Comparison of ENCODE assay signal across 8 cellular contexts in the genomic region with DNA sequence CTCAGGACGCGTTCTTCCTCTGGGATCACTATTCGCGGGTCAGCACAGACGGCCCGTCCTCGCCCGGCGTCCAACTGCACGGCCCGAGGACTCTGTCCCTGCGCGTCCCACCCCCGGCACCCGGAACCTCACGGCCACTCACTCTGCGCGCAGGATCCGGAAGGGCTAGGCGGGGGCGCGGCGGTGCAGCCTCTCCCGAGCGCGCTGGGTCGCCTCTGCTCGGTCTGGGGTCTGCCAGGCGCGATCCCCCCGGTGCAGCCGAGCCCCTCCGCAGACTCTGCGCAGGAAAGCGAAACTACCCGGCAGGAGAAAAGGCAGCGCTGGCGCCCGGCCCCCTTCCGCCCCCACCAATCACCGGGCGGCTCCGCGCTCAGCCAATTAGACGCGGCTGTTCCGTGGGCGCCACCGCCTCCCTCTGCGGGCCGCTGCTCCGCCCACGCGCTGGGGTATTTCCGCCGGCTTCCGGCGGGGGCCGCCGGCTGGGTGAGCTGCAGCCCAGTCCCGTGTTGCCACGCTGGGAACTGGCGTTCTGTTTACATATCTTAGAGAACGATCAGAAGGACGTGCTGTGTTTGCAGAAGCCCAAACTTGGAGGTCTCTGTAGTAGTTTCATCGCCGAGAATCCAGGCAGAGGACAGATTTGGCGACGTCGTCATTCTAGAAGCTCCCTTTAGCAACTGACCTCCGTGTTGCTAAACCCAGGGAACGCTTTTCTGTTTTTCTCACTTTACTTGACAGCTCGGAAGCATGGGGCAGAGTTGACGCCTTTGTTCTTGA. TPM values are rescaled to one million over a fixed set of nuclear protein-coding genes. Genes with fewer than 3 reads are reported as not detected.
DNase-seq lines count a peak whose midpoint lies in the region; ATAC-seq, FAIRE-seq and TF ChIP-seq lines count a peak whose summit lies in the region.

TSS of gene STAT1 (minus strand) at position 296 of the 777 bp plus-strand sequence. CDS start 4,168 bp downstream, outside the sequence.

- H3K9ac ChIP-seq in NT2/D1 (ENCODE audit: insufficient read length, low read depth) (peak within 1 kb of the TSS; percentile 92), endothelial cell of umbilical vein (replicated peaks; ENCODE audit: extremely low read depth, insufficient read depth, low read length) (peak within 1 kb of the TSS; percentile 74)

- peaks cover 21% of the 10 kb centered on the region for H3K79me2 ChIP-seq in endothelial cell of umbilical vein (ENCODE audit: control insufficient read depth, insufficient read depth, low read length)

- peak within 1 kb of the TSS; percentile 90 for H3K4me2 ChIP-seq in endothelial cell of umbilical vein (ENCODE audit: insufficient read depth, low read length)

- DNase-seq in Calu3 (peak; percentile 97), HTR-8/SVneo (ENCODE audit: insufficient read length, low spot score) (peak; percentile 96), NT2/D1 (ENCODE audit: low read depth, low spot score) (peak; percentile 81), endothelial cell of umbilical vein (ENCODE audit: low read depth, low spot score) (peak; percentile 92), midbrain (lab: John Stamatoyannopoulos, UW) (peak; percentile 95)
- peak; percentile 69 for DNase-seq in activated CD8-positive, alpha-beta memory T cell treated with anti-CD3 and anti-CD28 coated beads, Interleukin-2, amount 50 U/mL, for 1 hour (ENCODE audit: extremely low read depth)
- peak; percentile 92 to 95 for DNase-seq in stimulated activated CD8-positive, alpha-beta memory T cell treated with anti-CD3 and anti-CD28 coated beads, Interleukin-15, amount 100 ng/mL, for 48 hours (ENCODE audit: low read depth in 2 of 2)

- no peaks in the 10 kb centered on the region for H3K9me1 ChIP-seq in endothelial cell of umbilical vein (replicated peaks; ENCODE audit: control insufficient read depth, extremely low read depth, insufficient read depth, low read length)

- no peaks in the 10 kb centered on the region for H3K9me3 Mint-ChIP-seq in Calu3 (ENCODE audit: low read depth, unreplicated experiment)

- CTCF ChIA-PET in Calu3 (lab: Charles Lee) (no interaction called here), endothelial cell of umbilical vein (lab: Charles Lee) (interaction anchor here (1.0 to 1.8 kb wide), 2 partner anchors 15 to 142 kb away, joined by 4 to 7 read pairs; no protein-coding TSS in a partner anchor)

- POLR2A ChIA-PET in endothelial cell of umbilical vein (lab: Charles Lee) = interaction anchor here (0.6 kb wide), 1 partner anchor 132 kb away, joined by 3 read pairs; no protein-coding TSS in a partner anchor

- peaks cover 17% of the 10 kb centered on the region for H3K4me1 Mint-ChIP-seq in Calu3 (ENCODE audit: low read depth, unreplicated experiment)

- H3K27me3 ChIP-seq in NT2/D1 (ENCODE audit: insufficient read depth, insufficient read length) (peaks cover 32% of the 10 kb centered on the region), endothelial cell of umbilical vein (ENCODE audit: control insufficient read depth in 2 of 2, insufficient read depth in 2 of 2, low read length in 2 of 2) (no peaks in the 10 kb centered on the region)

- peak; percentile 81 for ATAC-seq in GM21381 (IDR thresholded peaks at IDR 0.05; ENCODE audit: unreplicated experiment)

- H4K20me1 ChIP-seq in endothelial cell of umbilical vein (replicated peaks; ENCODE audit: control insufficient read depth, extremely low read depth, insufficient read depth, low read length) = no peaks in the 10 kb centered on the region

- H3K4me1 ChIP-seq in NT2/D1 (ENCODE audit: insufficient read depth, insufficient read length) (no peaks in the 10 kb centered on the region), endothelial cell of umbilical vein (ENCODE audit: control insufficient read depth, extremely low read depth, insufficient read depth, low read length) (peaks cover 16% of the 10 kb centered on the region)

- intact Hi-C loops in Calu3 (cut with micrococcal nuclease; ENCODE audit: unreplicated experiment) (no loop called here), endothelial cell of umbilical vein (cut with micrococcal nuclease) (loop anchor here (1.0 to 5.0 kb wide), 5 partner anchors 7 to 67 kb away; no protein-coding TSS in a partner anchor)

- H3K27ac Mint-ChIP-seq in Calu3 (ENCODE audit: unreplicated experiment) = no peak within 1 kb of the TSS

- peak within 1 kb of the TSS; percentile 64 for H3K27ac ChIP-seq in endothelial cell of umbilical vein (ENCODE audit: insufficient read depth, low read depth, low read length)

- no peak for TF ChIP-seq CTCF in Calu3 (IDR thresholded peaks at IDR 0.05; ENCODE audit: unreplicated experiment)
- TF ChIP-seq CTCF in endothelial cell of umbilical vein (IDR thresholded peaks at IDR 0.05; ENCODE audit: extremely low read depth in 1 of 2, insufficient read depth in 1 of 2, low read depth in 1 of 2, low read length in 2 of 2) = no peak

- peak within 1 kb of the TSS; percentile 86 for H3K4me3 ChIP-seq in NT2/D1 (ENCODE audit: insufficient read length, low read depth)
- peak within 1 kb of the TSS; percentile 50 to 94 (median 78) for H3K4me3 ChIP-seq in endothelial cell of umbilical vein (replicated peaks in 1 of 3; ENCODE audit: insufficient read depth in 1 of 3, low read depth in 1 of 3, low read length in 3 of 3)

- dilution Hi-C loops in endothelial cell of umbilical vein (cut with MboI; ENCODE audit: extremely low pct_ligation_motif_present, low sequenced_read_pairs) = no loop called here

- peaks cover 11% of the 10 kb centered on the region; the same call in 1 of the 2 replicates for H3K9me3 ChIP-seq in NT2/D1 (ENCODE audit: insufficient read depth, low read length)
- H3K9me3 ChIP-seq in endothelial cell of umbilical vein (replicated peaks; ENCODE audit: control insufficient read depth, insufficient read depth, low read length) = no peaks in the 10 kb centered on the region

- peaks cover 11% of the 10 kb centered on the region for H3K36me3 Mint-ChIP-seq in Calu3 (ENCODE audit: insufficient read depth, unreplicated experiment)

- H3K4me3 Mint-ChIP-seq in Calu3 (ENCODE audit: low read depth, unreplicated experiment) = no peak within 1 kb of the TSS

- no peaks in the 10 kb centered on the region for H3K27me3 Mint-ChIP-seq in Calu3 (ENCODE audit: unreplicated experiment)

- H2AFZ ChIP-seq in endothelial cell of umbilical vein (ENCODE audit: low read depth, low read length) = peak within 1 kb of the TSS; percentile 80

- BruUV-seq in Calu3 (replicated peaks; lab: Mats Ljungman, UMichigan) = no TSS peak
- BruUV-seq in endothelial cell of umbilical vein (replicated peaks; lab: Mats Ljungman, UMichigan) = no TSS peak

- peak; percentile 96 for TF ChIP-seq POLR2A in endothelial cell of umbilical vein (IDR thresholded peaks at IDR 0.05; ENCODE audit: low read depth, low read length)

- H3K36me3 ChIP-seq in NT2/D1 (ENCODE audit: insufficient read depth, insufficient read length, low read length) = peaks cover 20% of the 10 kb centered on the region
- H3K36me3 ChIP-seq in endothelial cell of umbilical vein (ENCODE audit: control insufficient read depth in 2 of 2, extremely low read depth in 1 of 2, insufficient read depth in 2 of 2, low read length in 2 of 2) = no peaks in the 10 kb centered on the region

- FAIRE-seq in HTR-8/SVneo (lab: Jason Lieb, UNC) (peak; percentile 89), endothelial cell of umbilical vein (lab: Jason Lieb, UNC) (peak; percentile 86)

TF ChIP-seq in endothelial cell of umbilical vein, 7 proteins besides CTCF, POLR2A, EP300 and RAD21:
- TF ChIP-seq EZH2 (IDR thresholded peaks at IDR 0.05; ENCODE audit: borderline replicate concordance, low read depth, low read length, severe bottlenecking) (no peak), MYC (IDR thresholded peaks at IDR 0.05; ENCODE audit: low read depth, low read length) (peak; percentile 70), POLR2AphosphoS5 (IDR thresholded peaks at IDR 0.05; ENCODE audit: insufficient read depth, low read depth, low read length) (peak; percentile 98)
- TF ChIP-seq, protein P1, sequence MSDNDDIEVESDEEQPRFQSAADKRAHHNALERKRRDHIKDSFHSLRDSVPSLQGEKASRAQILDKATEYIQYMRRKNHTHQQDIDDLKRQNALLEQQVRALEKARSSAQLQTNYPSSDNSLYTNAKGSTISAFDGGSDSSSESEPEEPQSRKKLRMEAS (IDR thresholded peaks at IDR 0.05; ENCODE audit: insufficient read depth, insufficient read length) = peak; percentile 5

RNA-seq across cellular contexts. Expression of gene STAT1, which starts in this region (rescaled TPM):
- total RNA-seq in Calu3 (2022) = 172 and 324 TPM in 2 replicates
- 59.2 and 67.6 TPM in 2 replicates for total RNA-seq in endothelial cell of umbilical vein
- polyA plus RNA-seq in endothelial cell of umbilical vein = 56.1 and 64.2 TPM in 2 replicates
- 56.9 and 57.6 TPM in 2 replicates for polyA plus RNA-seq in endothelial cell of umbilical vein (2011; cell fraction: cytosol; rRNA removed)
- 108 and 111 TPM in 2 replicates for polyA plus RNA-seq in endothelial cell of umbilical vein (2011; cell fraction: nucleus; rRNA removed)
- polyA plus RNA-seq in endothelial cell of umbilical vein (2012) = 78.7 and 102 TPM in 2 replicates
- 132 and 160 TPM in 2 replicates for polyA minus RNA-seq in endothelial cell of umbilical vein
- polyA minus RNA-seq in endothelial cell of umbilical vein (2011; cell fraction: cytosol; rRNA and poly(A)+ RNA removed) = 25.5 TPM
- 147 and 163 TPM in 2 replicates for polyA minus RNA-seq in endothelial cell of umbilical vein (2011; cell fraction: nucleus; rRNA and poly(A)+ RNA removed)

Comparison
In these comparisons a context has a peak if more than half of its experiments do, and no peak if none do; other contexts are left out.
1. Peak in every context shown above with its lines: DNase-seq, ATAC-seq, H3K4me3 ChIP-seq and H3K27ac ChIP-seq.